ENCODE assay signal across 21 cellular contexts in genomic region chr16:985237-985636, GRCh38.
DNase-seq lines count a peak whose midpoint lies in the region; FAIRE-seq and TF ChIP-seq lines count a peak whose summit lies in the region.
"Had no signal": no experiment of that assay in that cellular context is flagged by ENCODE, and none has a peak within 500 bp of the region (broad histone marks: within the 10 kb centered on the region; RNA-seq: fewer than 3 reads in every experiment).

No MANE protein-coding gene starts in this region.

- H4K20me1 ChIP-seq in BLaER1 treated with 17β-estradiol and CSF1 and Interleukin-3, amounts not matched to agents 10 nM and 100 nM = peaks cover 0 to 90% (median 38%) of the 10 kb centered on the region in 11 experiments; a peak in 18 of 22 replicates

- H3K9ac ChIP-seq in BLaER1 treated with 17β-estradiol and CSF1 and Interleukin-3, amounts not matched to agents 10 nM and 100 nM = no peak overlapping the region

- H3K36me3 Mint-ChIP-seq in activated naive CD4-positive, alpha-beta T cell treated with anti-CD3 and anti-CD28 coated beads, Interleukin-2, amount 10 ng/mL, durations not matched to agents 7 days and 5 days = no peaks in the 10 kb centered on the region
- H3K36me3 Mint-ChIP-seq: CD14-positive monocyte had no signal

- H3K27ac Mint-ChIP-seq in activated naive CD4-positive, alpha-beta T cell treated with anti-CD3 and anti-CD28 coated beads, Interleukin-2, amount 10 ng/mL, durations not matched to agents 7 days and 5 days = no peak overlapping the region
- H3K27ac Mint-ChIP-seq: CD14-positive monocyte had no signal

- H3K27me3 ChIP-seq in BLaER1 treated with 17β-estradiol and CSF1 and Interleukin-3, amounts not matched to agents 10 nM and 100 nM = peaks cover 84 to 100% (median 100%) of the 10 kb centered on the region in 11 experiments

- peaks cover 42% of the 10 kb centered on the region for H3K27me3 Mint-ChIP-seq in activated naive CD4-positive, alpha-beta T cell treated with anti-CD3 and anti-CD28 coated beads, Interleukin-2, amount 10 ng/mL, durations not matched to agents 7 days and 5 days

- H3K4me3 ChIP-seq in BLaER1 treated with 17β-estradiol and CSF1 and Interleukin-3, amounts not matched to agents 10 nM and 100 nM = no peak overlapping the region
- peak overlapping the region; percentile 3 for H3K4me3 ChIP-seq in skeletal muscle cell (ENCODE audit: low read depth, low read length)
- H3K4me3 ChIP-seq: MG63, Peyer's patch had no signal

- no peaks in the 10 kb centered on the region for H3K9me3 Mint-ChIP-seq in activated naive CD4-positive, alpha-beta T cell treated with anti-CD3 and anti-CD28 coated beads, Interleukin-2, amount 10 ng/mL, durations not matched to agents 7 days and 5 days

- no peak overlapping the region for H3K4me3 Mint-ChIP-seq in activated naive CD4-positive, alpha-beta T cell treated with anti-CD3 and anti-CD28 coated beads, Interleukin-2, amount 10 ng/mL, durations not matched to agents 7 days and 5 days
- H3K4me3 Mint-ChIP-seq: CD14-positive monocyte had no signal

- TF ChIP-seq CTCF in GM13977 (IDR thresholded peaks at IDR 0.05; ENCODE audit: extremely low read depth, insufficient read depth, missing control alignments) = no peak

- peaks cover 8 to 38% (median 27%) of the 10 kb centered on the region in 10 experiments; a peak in 19 of 20 replicates for H3K4me1 ChIP-seq in BLaER1 treated with 17β-estradiol and CSF1 and Interleukin-3, amounts not matched to agents 10 nM and 100 nM

- H3K9me3 ChIP-seq in BLaER1 treated with 17β-estradiol and CSF1 and Interleukin-3, amounts not matched to agents 10 nM and 100 nM (replicated peaks in 1 of 11) = no peaks in the 10 kb centered on the region
- H3K9me3 ChIP-seq: MG63, Peyer's patch had no signal

- no peak overlapping the region for H3K27ac ChIP-seq in BLaER1 treated with 17β-estradiol and CSF1 and Interleukin-3, amounts not matched to agents 10 nM and 100 nM
- H3K27ac ChIP-seq: Peyer's patch had no signal

- in situ Hi-C loops in GM13977 (cut with MboI; ENCODE audit: low pct_unique_long_range_greater_than_20kb, low sequenced_read_pairs, unreplicated experiment) = no loop called here

- DNase-seq in anterior cingulate cortex (lab: John Stamatoyannopoulos, UW) (peak in 40 of 58 donors; percentile 12 to 80 (median 51)), hypothalamus (lab: John Stamatoyannopoulos, UW) (peak in 44 of 51 donors; percentile 9 to 78 (median 52)), skeletal muscle cell (ENCODE audit: low read depth) (no peak), GM13977 (ENCODE audit: low spot score) (no peak), GM19239 (ENCODE audit: insufficient read length, low spot score) (no peak)
- DNase-seq in central memory CD4-positive, alpha-beta T cell = no peak
- no peak for DNase-seq in activated naive CD4-positive, alpha-beta T cell treated with anti-CD3 and anti-CD28 coated beads, Interleukin-2, amount 10 ng/mL, durations not matched to agents 7 days and 5 days
- DNase-seq: DND-41, GOT3, IMR-90, Karpas-422, MG63, NCI-H1048, NCI-H1436, NCI-H1930, NCI-H2171, NCI-H446, Peyer's patch had no signal

- H3K4me1 Mint-ChIP-seq in activated naive CD4-positive, alpha-beta T cell treated with anti-CD3 and anti-CD28 coated beads, Interleukin-2, amount 10 ng/mL, durations not matched to agents 7 days and 5 days = peaks cover 5% of the 10 kb centered on the region

- FAIRE-seq in GM19239 (lab: Jason Lieb, UNC) = no peak
- FAIRE-seq: HTR-8/SVneo had no signal

- no peaks in the 10 kb centered on the region for H3K36me3 ChIP-seq in BLaER1 treated with 17β-estradiol and CSF1 and Interleukin-3, amounts not matched to agents 10 nM and 100 nM
- H3K36me3 ChIP-seq: MG63, Peyer's patch had no signal

- H3K4me2 ChIP-seq in BLaER1 treated with 17β-estradiol and CSF1 and Interleukin-3, amounts not matched to agents 10 nM and 100 nM = peak overlapping the region in 6 of 11 experiments; percentile 7 to 63 (median 36); a peak in 8 of 22 replicates

- CTCF ChIA-PET in activated naive CD4-positive, alpha-beta T cell treated with anti-CD3 and anti-CD28 coated beads, Interleukin-2, amount 10 ng/mL, durations not matched to agents 7 days and 5 days (lab: Charles Lee) = no interaction called here

Comparison
In these comparisons a context has a peak if more than half of its experiments do, and no peak if none do; other contexts are left out.
1. DNase-seq: peak in anterior cingulate cortex (40 of 58) and hypothalamus (44 of 51); none in skeletal muscle cell (single experiment), GM13977 (single experiment), central memory CD4-positive, alpha-beta T cell (single experiment), activated naive CD4-positive, alpha-beta T cell treated with anti-CD3 and anti-CD28 coated beads, Interleukin-2, amount 10 ng/mL, durations not matched to agents 7 days and 5 days (single experiment) and GM19239 (single experiment).